Comparison of ENCODE assay signal across 8 cellular contexts in the genomic region with DNA sequence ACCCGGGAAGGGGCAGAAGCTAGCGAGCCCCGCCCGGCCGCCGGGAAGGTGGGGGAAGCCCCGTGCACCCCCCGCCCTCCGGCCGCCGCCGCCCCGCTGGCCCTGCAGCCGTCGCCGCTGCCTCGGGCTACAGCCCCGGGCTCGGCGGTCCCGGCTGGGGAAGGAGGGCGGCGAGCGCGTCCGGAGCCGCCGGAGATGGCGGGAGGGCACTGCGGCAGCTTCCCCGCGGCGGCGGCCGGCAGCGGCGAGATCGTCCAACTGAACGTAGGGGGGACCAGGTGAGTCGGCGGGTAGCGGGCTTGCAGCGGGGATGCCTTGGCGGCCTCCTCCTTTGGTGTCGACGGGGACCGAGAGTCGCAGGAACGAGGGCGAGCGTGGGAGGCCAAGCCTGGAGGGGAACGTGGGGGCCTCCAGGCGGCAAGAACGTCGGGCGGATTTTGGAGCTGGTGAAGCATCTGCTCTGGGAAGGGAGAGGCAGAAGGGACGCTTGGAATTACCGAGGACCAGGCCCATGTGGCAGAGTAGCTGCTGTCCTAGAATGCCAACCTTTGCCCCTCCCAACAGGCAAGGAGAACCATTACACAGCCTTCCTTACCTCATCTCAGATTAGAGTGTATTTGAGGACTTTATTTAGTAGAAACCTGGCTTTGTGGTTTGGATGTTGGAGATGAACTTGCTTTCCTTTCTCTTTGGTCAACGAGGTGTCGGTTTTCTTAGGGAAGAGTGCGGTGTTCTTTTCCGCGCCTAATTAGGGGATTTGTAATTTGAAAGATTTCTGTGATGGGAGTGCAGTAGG. TPM values are rescaled to one million over a fixed set of nuclear protein-coding genes. Genes with fewer than 3 reads are reported as not detected.
DNase-seq lines count a peak whose midpoint lies in the region; ATAC-seq lines count a peak whose summit lies in the region.

No MANE protein-coding gene starts in this region.

- no peaks in the 10 kb centered on the region for H3K27me3 ChIP-seq in esophagus (ENCODE audit: control insufficient read depth in 1 of 2, insufficient read depth in 2 of 2, low read length in 2 of 2)
- no peaks in the 10 kb centered on the region for H3K27me3 ChIP-seq in mucosa of stomach (ENCODE audit: control insufficient read depth, insufficient read depth, low read length)

- H3K27me3 Mint-ChIP-seq in stimulated activated naive CD8-positive, alpha-beta T cell treated with anti-CD3 and anti-CD28 coated beads, Interleukin-15, amount 100 ng/mL, for 72 hours = peaks cover 18% of the 10 kb centered on the region

- H3K4me3 ChIP-seq in esophagus (ENCODE audit: low read depth in 1 of 2, low read length in 2 of 2) (peak overlapping the region; percentile 90 to 98), mucosa of stomach (ENCODE audit: low read length) (peak overlapping the region; percentile 60)

- peak overlapping the region; percentile 91 to 98 for H3K27ac ChIP-seq in esophagus (ENCODE audit: low read depth in 2 of 2, low read length in 1 of 2)

- peak; percentile 61 for ATAC-seq in HG03196 (IDR thresholded peaks at IDR 0.05; ENCODE audit: unreplicated experiment)
- peak; percentile 78 for ATAC-seq in stimulated activated naive CD8-positive, alpha-beta T cell treated with anti-CD3 and anti-CD28 coated beads, Interleukin-15, amount 100 ng/mL, for 72 hours

- peak overlapping the region; percentile 93 to 94 for H3K4me3 Mint-ChIP-seq in stimulated activated naive CD8-positive, alpha-beta T cell treated with anti-CD3 and anti-CD28 coated beads, Interleukin-15, amount 100 ng/mL, for 72 hours

- peaks cover 15% of the 10 kb centered on the region for H3K4me1 Mint-ChIP-seq in stimulated activated naive CD8-positive, alpha-beta T cell treated with anti-CD3 and anti-CD28 coated beads, Interleukin-15, amount 100 ng/mL, for 72 hours

- H3K9me3 ChIP-seq in esophagus (ENCODE audit: control insufficient read depth in 2 of 2, insufficient read depth in 1 of 2, low read depth in 1 of 2, low read length in 1 of 2) = no peaks in the 10 kb centered on the region
- no peaks in the 10 kb centered on the region for H3K9me3 ChIP-seq in mucosa of stomach (ENCODE audit: control insufficient read depth, low read length)

- 1% methylated on average over 50 to 63 of the region's 63 CpGs for WGBS in esophagus, 2 donors

- H3K36me3 ChIP-seq in esophagus (ENCODE audit: control insufficient read depth in 2 of 2, insufficient read depth in 2 of 2, low read length in 1 of 2) (no peaks in the 10 kb centered on the region), mucosa of stomach (ENCODE audit: control insufficient read depth, insufficient read depth, low read length) (no peaks in the 10 kb centered on the region)

- DNase-seq in CD1c-positive myeloid dendritic cell (ENCODE audit: extremely low spot score) (peak; percentile 44), GM19238 (ENCODE audit: insufficient read length, low spot score) (peak; percentile 38), NCI-H446 (lab: John Stamatoyannopoulos, UW) (peak; percentile 55 to 78)
- peak; percentile 67 for DNase-seq in activated CD8-positive, alpha-beta memory T cell treated with anti-CD3 and anti-CD28 coated beads for 24 hours
- DNase-seq in stimulated activated naive CD8-positive, alpha-beta T cell treated with anti-CD3 and anti-CD28 coated beads, Interleukin-15, amount 100 ng/mL, for 72 hours = peak; percentile 50

- no peaks in the 10 kb centered on the region for H3K9me3 Mint-ChIP-seq in stimulated activated naive CD8-positive, alpha-beta T cell treated with anti-CD3 and anti-CD28 coated beads, Interleukin-15, amount 100 ng/mL, for 72 hours

- H3K9ac ChIP-seq in mucosa of stomach (ENCODE audit: low read length) = peak overlapping the region; percentile 81

- peaks cover 0 to 4% of the 10 kb centered on the region in 2 donors for H3K4me1 ChIP-seq in esophagus (ENCODE audit: control insufficient read depth in 2 of 2, insufficient read depth in 2 of 2, low read length in 1 of 2)
- peaks cover 23% of the 10 kb centered on the region for H3K4me1 ChIP-seq in mucosa of stomach (ENCODE audit: control insufficient read depth, insufficient read depth, low read length)

- H3K27ac Mint-ChIP-seq in stimulated activated naive CD8-positive, alpha-beta T cell treated with anti-CD3 and anti-CD28 coated beads, Interleukin-15, amount 100 ng/mL, for 72 hours = peak overlapping the region; percentile 59 to 90

RNA-seq across cellular contexts. Expression of gene KCTD3, which starts 0.6 kb away (rescaled TPM):
- 10 to 100 TPM; 29.6 to 60.0 TPM for polyA plus RNA-seq in esophagus

Comparison
In these comparisons a context has a peak if more than half of its experiments do, and no peak if none do; other contexts are left out.
1. Peak in every context shown above with its lines: DNase-seq, ATAC-seq, H3K4me3 ChIP-seq and H3K27ac ChIP-seq.